ENCODE assay signal across 8 cellular contexts in the genomic region with DNA sequence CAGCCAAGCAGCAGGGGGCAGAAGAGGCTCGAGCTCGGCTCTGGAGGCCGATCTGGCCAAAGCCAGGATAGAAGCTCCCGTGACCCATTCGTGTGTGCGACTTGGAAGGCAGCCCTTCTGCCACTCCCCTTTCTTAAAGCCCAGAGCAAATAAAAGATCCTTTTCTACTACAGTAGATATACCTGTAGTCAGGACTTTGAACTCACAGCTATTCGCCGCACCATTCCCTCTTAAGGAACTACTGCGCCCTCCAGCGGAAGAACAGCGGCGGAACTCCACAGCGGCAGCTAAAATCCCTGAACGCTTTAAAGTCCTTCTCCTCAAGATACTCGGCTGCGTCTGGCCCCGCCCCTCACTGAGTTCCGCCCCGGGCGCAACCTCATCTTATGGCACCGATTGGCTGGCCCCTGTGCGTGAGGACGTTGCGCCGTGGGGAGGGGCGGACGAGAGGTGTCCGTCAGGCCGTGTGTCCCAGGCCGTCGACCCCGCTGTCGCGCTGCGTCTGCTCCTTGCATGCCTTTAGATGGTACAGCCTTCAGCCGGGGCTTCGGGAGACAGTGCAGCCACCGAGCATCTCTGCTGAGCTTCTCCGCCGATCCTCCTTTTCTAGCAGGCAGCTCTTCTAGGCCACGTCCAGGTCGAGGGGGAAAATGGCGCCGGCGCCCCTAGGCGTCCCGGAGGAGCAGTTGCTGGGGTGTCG. TPM values are rescaled to one million over a fixed set of nuclear protein-coding genes. Genes with fewer than 3 reads are reported as not detected.
DNase-seq lines count a peak whose midpoint lies in the region; ATAC-seq and TF ChIP-seq lines count a peak whose summit lies in the region.

A gene with protein sequence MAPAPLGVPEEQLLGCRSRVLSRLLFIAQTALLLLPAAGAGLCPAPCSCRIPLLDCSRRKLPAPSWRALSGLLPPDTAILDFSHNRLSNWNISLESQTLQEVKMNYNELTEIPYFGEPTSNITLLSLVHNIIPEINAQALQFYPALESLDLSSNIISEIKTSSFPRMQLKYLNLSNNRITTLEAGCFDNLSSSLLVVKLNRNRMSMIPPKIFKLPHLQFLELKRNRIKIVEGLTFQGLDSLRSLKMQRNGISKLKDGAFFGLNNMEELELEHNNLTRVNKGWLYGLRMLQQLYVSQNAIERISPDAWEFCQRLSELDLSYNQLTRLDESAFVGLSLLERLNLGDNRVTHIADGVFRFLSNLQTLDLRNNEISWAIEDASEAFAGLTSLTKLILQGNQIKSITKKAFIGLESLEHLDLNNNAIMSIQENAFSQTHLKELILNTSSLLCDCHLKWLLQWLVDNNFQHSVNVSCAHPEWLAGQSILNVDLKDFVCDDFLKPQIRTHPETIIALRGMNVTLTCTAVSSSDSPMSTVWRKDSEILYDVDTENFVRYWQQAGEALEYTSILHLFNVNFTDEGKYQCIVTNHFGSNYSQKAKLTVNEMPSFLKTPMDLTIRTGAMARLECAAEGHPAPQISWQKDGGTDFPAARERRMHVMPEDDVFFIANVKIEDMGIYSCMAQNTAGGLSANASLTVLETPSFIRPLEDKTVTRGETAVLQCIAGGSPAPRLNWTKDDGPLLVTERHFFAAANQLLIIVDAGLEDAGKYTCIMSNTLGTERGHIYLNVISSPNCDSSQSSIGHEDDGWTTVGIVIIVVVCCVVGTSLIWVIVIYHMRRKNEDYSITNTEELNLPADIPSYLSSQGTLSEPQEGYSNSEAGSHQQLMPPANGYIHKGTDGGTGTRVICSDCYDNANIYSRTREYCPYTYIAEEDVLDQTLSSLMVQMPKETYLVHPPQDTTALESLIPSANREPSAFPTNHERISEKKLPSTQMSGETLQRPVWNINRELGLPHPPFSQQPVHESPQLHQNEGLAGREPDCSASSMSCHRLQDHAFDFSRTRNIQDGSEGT (plus strand): TSS at position 442 of the 700 bp plus-strand sequence. CDS start 209 bp downstream, at position 651.

- POLR2A ChIA-PET in RWPE1 (lab: Yijun Ruan, JAX; ENCODE audit: low non-redundant PET): interaction anchor here (0.6 kb wide), 1 partner anchor 1682 kb away, joined by 4 read pairs; no protein-coding TSS in a partner anchor

- CTCF ChIA-PET in RWPE1 (lab: Yijun Ruan, JAX): interaction anchor here (0.5 to 1.9 kb wide), 25 partner anchors 10 to 687 kb away, joined by 3 to 17 read pairs (median 3); a partner anchor contains a TSS

- peak within 1 kb of the TSS; percentile 89 for H3K4me3 Mint-ChIP-seq in activated T-helper 2 cell treated with anti-CD3 and anti-CD28 coated beads, Interferon-gamma antibody, Interleukin-2, Interleukin-4, amounts not matched to agents 10 μg/mL and 5 μg/mL and 100 μg/mL, durations not matched to agents 14 hours and 24 hours and 36 hours (ENCODE audit: low read depth)
- H3K4me3 Mint-ChIP-seq in natural killer cell: peak within 1 kb of the TSS; percentile 97

- DNase-seq in ELR (ENCODE audit: low read depth) (peak; percentile 99), H4 (ENCODE audit: low spot score) (peak; percentile 93), LNCaP clone FGC (ENCODE audit: low read depth) (peak; percentile 99), RWPE1 (ENCODE audit: low spot score) (peak; percentile 96), fibroblast of peridontal ligament (ENCODE audit: extremely low read depth) (peak; percentile 98), natural killer cell (peak; percentile 95)
- DNase-seq in activated T-helper 2 cell treated with anti-CD3 and anti-CD28 coated beads, Interferon-gamma antibody, Interleukin-2, Interleukin-4, amounts not matched to agents 10 μg/mL and 5 μg/mL and 100 μg/mL, durations not matched to agents 14 hours and 24 hours and 36 hours (ENCODE audit: low spot score): peak; percentile 97
- DNase-seq in stimulated activated naive CD4-positive, alpha-beta T cell treated with Interleukin-2 at 50 U/mL for 16 hours (lab: John Stamatoyannopoulos, UW): peak; percentile 99

- intact Hi-C loops in activated T-helper 2 cell treated with anti-CD3 and anti-CD28 coated beads, Interferon-gamma antibody, Interleukin-2, Interleukin-4, amounts not matched to agents 10 μg/mL and 5 μg/mL and 100 μg/mL, durations not matched to agents 14 hours and 24 hours and 36 hours (cut with micrococcal nuclease): loop anchor here (2.0 to 5.0 kb wide), 7 partner anchors 60 to 606 kb away; a partner anchor contains a TSS
- intact Hi-C loops in natural killer cell (cut with micrococcal nuclease): loop anchor here (2.0 to 10.0 kb wide), 5 partner anchors 118 to 692 kb away; a partner anchor contains a TSS

- peak within 1 kb of the TSS; percentile 99 for H3K4me3 ChIP-seq in LNCaP clone FGC (ENCODE audit: low read depth, low read length)

- H3K9me3 Mint-ChIP-seq in activated T-helper 2 cell treated with anti-CD3 and anti-CD28 coated beads, Interferon-gamma antibody, Interleukin-2, Interleukin-4, amounts not matched to agents 10 μg/mL and 5 μg/mL and 100 μg/mL, durations not matched to agents 14 hours and 24 hours and 36 hours: no peaks in the 10 kb centered on the region
- H3K9me3 Mint-ChIP-seq in natural killer cell: no peaks in the 10 kb centered on the region

- H3K27ac ChIP-seq in RWPE1: peak within 1 kb of the TSS; percentile 87

- H3K4me1 Mint-ChIP-seq in activated T-helper 2 cell treated with anti-CD3 and anti-CD28 coated beads, Interferon-gamma antibody, Interleukin-2, Interleukin-4, amounts not matched to agents 10 μg/mL and 5 μg/mL and 100 μg/mL, durations not matched to agents 14 hours and 24 hours and 36 hours (ENCODE audit: low read depth): peaks cover 18% of the 10 kb centered on the region
- peaks cover 19 to 36% of the 10 kb centered on the region in 2 donors for H3K4me1 Mint-ChIP-seq in natural killer cell

- peaks cover 15% of the 10 kb centered on the region for H3K36me3 Mint-ChIP-seq in activated T-helper 2 cell treated with anti-CD3 and anti-CD28 coated beads, Interferon-gamma antibody, Interleukin-2, Interleukin-4, amounts not matched to agents 10 μg/mL and 5 μg/mL and 100 μg/mL, durations not matched to agents 14 hours and 24 hours and 36 hours (ENCODE audit: low read depth)
- no peaks in the 10 kb centered on the region for H3K36me3 Mint-ChIP-seq in natural killer cell

- H3K27me3 Mint-ChIP-seq in activated T-helper 2 cell treated with anti-CD3 and anti-CD28 coated beads, Interferon-gamma antibody, Interleukin-2, Interleukin-4, amounts not matched to agents 10 μg/mL and 5 μg/mL and 100 μg/mL, durations not matched to agents 14 hours and 24 hours and 36 hours (ENCODE audit: low read depth): no peaks in the 10 kb centered on the region
- no peaks in the 10 kb centered on the region for H3K27me3 Mint-ChIP-seq in natural killer cell (ENCODE audit: low read depth in 2 of 2)

- TF ChIP-seq CTCF in LNCaP clone FGC (IDR thresholded peaks at IDR 0.05; ENCODE audit: control insufficient read depth, extremely low read depth, insufficient read depth) (peak; percentile 88), RWPE1 (conservative IDR thresholded peaks at IDR 0.05; ENCODE audit: low read depth) (peak; percentile 94), natural killer cell (IDR thresholded peaks at IDR 0.05) (peak; percentile 88)

- peak within 1 kb of the TSS; percentile 75 for H3K27ac Mint-ChIP-seq in activated T-helper 2 cell treated with anti-CD3 and anti-CD28 coated beads, Interferon-gamma antibody, Interleukin-2, Interleukin-4, amounts not matched to agents 10 μg/mL and 5 μg/mL and 100 μg/mL, durations not matched to agents 14 hours and 24 hours and 36 hours
- H3K27ac Mint-ChIP-seq in natural killer cell: peak within 1 kb of the TSS; percentile 95 to 99

- peak; percentile 95 to 99 (median 95) for ATAC-seq in natural killer cell

RNA-seq across cellular contexts. Expression of the gene that starts here (rescaled TPM):
- total RNA-seq in H4 (2014; rRNA removed; shearing (Covaris generic)): 1.8 and 2.5 TPM in 2 replicates
- 12.3 and 14.5 TPM in 2 replicates for total RNA-seq in activated T-helper 2 cell treated with anti-CD3 and anti-CD28 coated beads, Interferon-gamma antibody, Interleukin-2, Interleukin-4, amounts not matched to agents 10 μg/mL and 5 μg/mL and 100 μg/mL, durations not matched to agents 14 hours and 24 hours and 36 hours
- 10 to 100 TPM; 20.2 to 28.5 (median 23.7) TPM for total RNA-seq in natural killer cell

Comparison
In these comparisons a context has a peak if more than half of its experiments do, and no peak if none do; other contexts are left out.
1. Peak in every context shown above with its lines: DNase-seq, ATAC-seq, H3K4me3 ChIP-seq and H3K27ac ChIP-seq.